Comparison of ENCODE assay signal across 13 cellular contexts in the genomic region with DNA sequence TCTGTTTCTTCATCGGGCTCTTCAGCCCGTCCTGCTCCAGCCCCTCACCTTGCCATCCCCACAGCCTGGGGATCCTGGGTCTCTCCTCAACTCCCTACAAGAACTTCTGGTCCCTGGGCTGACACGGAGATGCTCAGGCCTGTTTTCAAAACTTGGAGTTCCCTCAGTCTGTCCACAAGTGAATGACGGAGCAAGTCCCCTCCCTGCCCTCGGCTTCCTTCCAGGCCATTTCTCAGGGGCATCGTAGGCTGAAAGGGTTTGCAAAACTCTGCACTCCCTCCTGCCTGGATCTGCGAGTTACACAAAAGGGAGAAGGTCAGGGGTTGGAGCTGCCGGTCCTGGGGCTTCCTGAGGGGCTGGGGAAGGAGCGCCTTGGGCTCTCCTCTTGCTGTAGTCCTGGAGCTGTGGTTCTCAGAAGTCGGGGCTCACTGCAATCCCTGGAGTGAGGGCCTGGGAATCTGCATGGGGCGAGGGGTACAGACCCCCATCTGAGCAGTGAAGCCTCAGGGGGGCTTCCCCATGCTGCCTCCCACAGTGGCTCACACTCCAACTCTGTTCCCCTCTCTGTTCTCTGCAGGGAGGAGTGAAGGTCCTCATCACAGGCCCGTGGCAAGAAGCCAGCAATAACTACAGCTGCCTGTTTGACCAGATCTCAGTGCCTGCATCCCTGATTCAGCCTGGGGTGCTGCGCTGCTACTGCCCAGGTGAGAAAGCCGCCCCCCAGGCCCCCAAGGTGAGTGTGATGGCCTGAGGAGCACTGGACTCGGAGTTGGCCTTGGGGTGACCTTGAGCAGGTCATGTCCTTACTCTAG.
DNase-seq lines count a peak whose midpoint lies in the region; ATAC-seq and TF ChIP-seq lines count a peak whose summit lies in the region.
"Had no signal": no experiment of that assay in that cellular context is flagged by ENCODE, and none has a peak within 500 bp of the region (broad histone marks: within the 10 kb centered on the region; RNA-seq: fewer than 3 reads in every experiment).

No MANE protein-coding gene starts in this region.

- no TSS peak for BruUV-seq in MCF 10A (replicated peaks; lab: Mats Ljungman, UMichigan)
- no TSS peak for BruUV-seq in mammary epithelial cell (replicated peaks; lab: Mats Ljungman, UMichigan)

- H3K36me3 Mint-ChIP-seq in MCF 10A (ENCODE audit: insufficient read depth, unreplicated experiment), result no peaks in the 10 kb centered on the region

- TF ChIP-seq CTCF in MCF 10A (IDR thresholded peaks at IDR 0.05; ENCODE audit: unreplicated experiment) (no peak), mammary epithelial cell (conservative IDR thresholded peaks at IDR 0.05 in 1 of 2, IDR thresholded peaks at IDR 0.05 in 1 of 2; ENCODE audit: extremely low read depth in 1 of 2, insufficient read depth in 1 of 2, low read depth in 1 of 2, low read length in 2 of 2) (no peak), choroid plexus epithelial cell (conservative IDR thresholded peaks at IDR 0.05; ENCODE audit: low read depth, low read length) (no peak), testis (IDR thresholded peaks at IDR 0.05) (no peak), left lung (IDR thresholded peaks at IDR 0.05) (no peak)

- no peak overlapping the region for H3K4me3 ChIP-seq in mammary epithelial cell (replicated peaks in 1 of 3; ENCODE audit: insufficient read depth in 1 of 3, low read depth in 2 of 3, low read length in 3 of 3)
- no peak overlapping the region for H3K4me3 ChIP-seq in choroid plexus epithelial cell (ENCODE audit: low read depth, low read length)
- no peak overlapping the region for H3K4me3 ChIP-seq in testis
- H3K4me3 ChIP-seq in left lung, result no peak overlapping the region
- H3K4me3 ChIP-seq: SJSA1 had no signal

- H3K4me1 Mint-ChIP-seq in MCF 10A (ENCODE audit: insufficient read depth, unreplicated experiment), result no peaks in the 10 kb centered on the region

- intact Hi-C loops in MCF 10A (cut with micrococcal nuclease) (no loop called here), mammary epithelial cell (cut with micrococcal nuclease) (no loop called here), testis (cut with DNase I; ENCODE audit: low total_unique reads) (no loop called here), left lung (cut with DNase I) (no loop called here)

- in situ Hi-C loops in mammary epithelial cell (cut with MboI; ENCODE audit: low sequenced_read_pairs in 2 of 2), result loop anchor here (5.0 kb wide), 1 partner anchor 77 kb away; no protein-coding TSS in a partner anchor

- DNase-seq in MCF 10A (ENCODE audit: unreplicated experiment), result no peak
- no peak for DNase-seq in mammary epithelial cell
- peak; percentile 14 for DNase-seq in choroid plexus epithelial cell (ENCODE audit: low read depth)
- peak; percentile 32 for DNase-seq in iPS-NIHi7 (ENCODE audit: extremely low spot score)
- DNase-seq in testis, result no peak
- no peak for DNase-seq in left lung
- DNase-seq in dedifferentiated amniotic fluid mesenchymal stem cell (ENCODE audit: extremely low spot score), result no peak
- DNase-seq: activated naive CD4-positive, alpha-beta T cell treated with anti-CD3 and anti-CD28 coated beads for 36 hours; head of caudate nucleus; NCI-H2081 had no signal

- H3K4me2 ChIP-seq in mammary epithelial cell (ENCODE audit: insufficient read depth, low read depth, low read length), result no peak overlapping the region

- no peaks in the 10 kb centered on the region for H3K27me3 ChIP-seq in mammary epithelial cell (ENCODE audit: insufficient read depth, low read length)
- no peaks in the 10 kb centered on the region for H3K27me3 ChIP-seq in testis
- H3K27me3 ChIP-seq in left lung, result peaks cover 0 to 12% of the 10 kb centered on the region in 2 donors

- H3K36me3 ChIP-seq in mammary epithelial cell (ENCODE audit: insufficient read depth, low read length) (no peaks in the 10 kb centered on the region), testis (ENCODE audit: low read depth, missing control alignments) (no peaks in the 10 kb centered on the region), left lung (no peaks in the 10 kb centered on the region)
- H3K36me3 ChIP-seq: SJSA1 had no signal

- H3K9me3 Mint-ChIP-seq in MCF 10A (ENCODE audit: unreplicated experiment), result no peaks in the 10 kb centered on the region
- H3K9me3 Mint-ChIP-seq: activated naive CD4-positive, alpha-beta T cell treated with anti-CD3 and anti-CD28 coated beads for 36 hours had no signal

- dilution Hi-C loops in mammary epithelial cell (cut with HindIII; ENCODE audit: low sequenced_read_pairs), result no loop called here

- WGBS in mammary epithelial cell (ENCODE audit: low coverage, missing lambda C conversion rate), result 65% methylated on average over 12 of the region's 15 CpGs
- WGBS in testis, 2 donors, result 61% methylated on average over 10 to 15 of the region's 15 CpGs

- no peak overlapping the region for H3K9ac ChIP-seq in mammary epithelial cell (ENCODE audit: insufficient read depth, low read length)

- H3K4me3 Mint-ChIP-seq in MCF 10A (ENCODE audit: unreplicated experiment), result peak overlapping the region; percentile 30
- H3K4me3 Mint-ChIP-seq: activated naive CD4-positive, alpha-beta T cell treated with anti-CD3 and anti-CD28 coated beads for 36 hours had no signal

- H3K27ac Mint-ChIP-seq in MCF 10A (ENCODE audit: low read depth, unreplicated experiment), result no peak overlapping the region
- H3K27ac Mint-ChIP-seq: activated naive CD4-positive, alpha-beta T cell treated with anti-CD3 and anti-CD28 coated beads for 36 hours had no signal

- no peak for TF ChIP-seq POLR2A in testis (IDR thresholded peaks at IDR 0.05)

- no peak overlapping the region for H2AFZ ChIP-seq in mammary epithelial cell (ENCODE audit: low read depth, low read length)

- H4K20me1 ChIP-seq in mammary epithelial cell (ENCODE audit: insufficient read depth, low read length), result no peaks in the 10 kb centered on the region

- CTCF ChIA-PET in MCF 10A (lab: Yijun Ruan, JAX), result interaction anchor here (0.6 to 21.2 kb wide), 24 partner anchors 8 to 826 kb away, joined by 3 to 646 read pairs (median 5); no protein-coding TSS in a partner anchor
- CTCF ChIA-PET in mammary epithelial cell (lab: Charles Lee; ENCODE audit: low non-redundant PET), result no interaction called here

- ATAC-seq in left lung (no peak), HG02763 (IDR thresholded peaks at IDR 0.05; ENCODE audit: unreplicated experiment) (no peak)

- H3K27ac ChIP-seq in mammary epithelial cell (ENCODE audit: insufficient read depth, low read depth, low read length) (no peak overlapping the region), testis (no peak overlapping the region), left lung (no peak overlapping the region)
- H3K27ac ChIP-seq: HL-60, SJSA1 had no signal

- peaks cover 4% of the 10 kb centered on the region for H3K4me1 ChIP-seq in mammary epithelial cell (ENCODE audit: insufficient read depth, low read length)
- H3K4me1 ChIP-seq in testis, result peaks cover 4% of the 10 kb centered on the region
- H3K4me1 ChIP-seq in left lung, result peaks cover 0 to 13% of the 10 kb centered on the region in 2 donors
- H3K4me1 ChIP-seq: SJSA1 had no signal

- peaks cover 20% of the 10 kb centered on the region for H3K27me3 Mint-ChIP-seq in MCF 10A (ENCODE audit: insufficient read depth, unreplicated experiment)

- H3K79me2 ChIP-seq in mammary epithelial cell (ENCODE audit: insufficient read depth, low read length), result no peaks in the 10 kb centered on the region

- POLR2A ChIA-PET in MCF 10A (lab: Yijun Ruan, JAX), result interaction anchor here (2.7 kb wide), 1 partner anchor 81 kb away, joined by 23 read pairs; no protein-coding TSS in a partner anchor

- H3K9me3 ChIP-seq in mammary epithelial cell (replicated peaks; ENCODE audit: insufficient read depth, low read length) (no peaks in the 10 kb centered on the region), testis (no peaks in the 10 kb centered on the region), left lung (no peaks in the 10 kb centered on the region)
- H3K9me3 ChIP-seq: SJSA1 had no signal

Comparison
In these comparisons a context has a peak if more than half of its experiments do, and no peak if none do; other contexts are left out.
1. DNase-seq: peak in choroid plexus epithelial cell (single experiment) and iPS-NIHi7 (single experiment); none in MCF 10A (single experiment), mammary epithelial cell (single experiment), testis (single experiment), left lung (0 of 2) and dedifferentiated amniotic fluid mesenchymal stem cell (single experiment).